In the genomic region with DNA sequence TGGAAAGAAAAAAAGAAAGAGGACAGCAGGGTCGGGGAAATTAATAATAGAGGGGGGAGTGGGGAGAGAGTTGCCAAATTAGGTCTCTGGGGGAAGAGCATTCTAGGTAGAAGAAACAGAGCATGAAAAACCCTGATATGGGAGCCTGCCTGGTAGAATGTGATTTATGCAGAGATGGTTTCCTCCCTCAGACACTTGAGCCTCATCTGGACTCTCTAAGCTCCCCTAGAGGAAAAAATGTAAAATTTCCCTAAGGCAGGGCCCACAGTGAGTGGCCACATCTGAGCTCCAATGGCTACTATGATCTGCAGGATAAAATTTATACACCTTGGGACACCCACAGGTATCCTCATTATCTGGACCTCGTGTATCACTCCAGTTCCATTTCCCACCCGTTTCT, we compare ENCODE assay signal across 13 cellular contexts. TPM values are rescaled to one million over a fixed set of nuclear protein-coding genes. Genes with fewer than 3 reads are reported as not detected.
DNase-seq lines count a peak whose midpoint lies in the region; ATAC-seq and TF ChIP-seq lines count a peak whose summit lies in the region.
"Had no signal": no experiment of that assay in that cellular context is flagged by ENCODE, and none has a peak within 500 bp of the region (broad histone marks: within the 10 kb centered on the region; RNA-seq: fewer than 3 reads in every experiment).

No MANE protein-coding gene starts in this region.

- no peaks in the 10 kb centered on the region for H4K20me1 ChIP-seq in hepatocyte (ENCODE audit: insufficient read depth, poor library complexity, severe bottlenecking)

- H3K9me3 ChIP-seq in adipocyte (ENCODE audit: control insufficient read depth, low read length) (no peaks in the 10 kb centered on the region), hepatocyte (ENCODE audit: low read depth) (no peaks in the 10 kb centered on the region), upper lobe of left lung (no peaks in the 10 kb centered on the region), sigmoid colon (no peaks in the 10 kb centered on the region)

- H3K9me3 Mint-ChIP-seq in activated naive CD8-positive, alpha-beta T cell (ENCODE audit: low read depth) = no peaks in the 10 kb centered on the region
- H3K9me3 Mint-ChIP-seq in activated naive CD8-positive, alpha-beta T cell treated with anti-CD3 and anti-CD28 coated beads for 36 hours = no peaks in the 10 kb centered on the region
- H3K9me3 Mint-ChIP-seq: CD4-positive, CD25-positive, alpha-beta regulatory T cell had no signal

- H3K4me1 ChIP-seq in adipocyte (ENCODE audit: control insufficient read depth, insufficient read depth, low read length) (no peaks in the 10 kb centered on the region), hepatocyte (ENCODE audit: insufficient read depth) (peaks cover 5% of the 10 kb centered on the region), upper lobe of left lung (peaks cover 34 to 47% (median 37%) of the 10 kb centered on the region in 4 donors), sigmoid colon (no peaks in the 10 kb centered on the region)

- H3K4me3 ChIP-seq in adipocyte (ENCODE audit: low read length) = no peak overlapping the region
- no peak overlapping the region for H3K4me3 ChIP-seq in hepatocyte
- H3K4me3 ChIP-seq in upper lobe of left lung = no peak overlapping the region
- H3K4me3 ChIP-seq in sigmoid colon = no peak overlapping the region

- H3K36me3 ChIP-seq in adipocyte (ENCODE audit: control insufficient read depth, insufficient read depth, low read length, severe bottlenecking) (no peaks in the 10 kb centered on the region), hepatocyte (replicated peaks; ENCODE audit: insufficient read depth, low read depth) (no peaks in the 10 kb centered on the region), upper lobe of left lung (no peaks in the 10 kb centered on the region), sigmoid colon (no peaks in the 10 kb centered on the region)

- TF ChIP-seq EP300 in upper lobe of left lung (IDR thresholded peaks at IDR 0.05) = no peak
- no peak for TF ChIP-seq EP300 in sigmoid colon (IDR thresholded peaks at IDR 0.05)

- no peaks in the 10 kb centered on the region for H3K36me3 Mint-ChIP-seq in activated naive CD8-positive, alpha-beta T cell
- no peaks in the 10 kb centered on the region for H3K36me3 Mint-ChIP-seq in activated naive CD8-positive, alpha-beta T cell treated with anti-CD3 and anti-CD28 coated beads for 36 hours
- H3K36me3 Mint-ChIP-seq: CD4-positive, CD25-positive, alpha-beta regulatory T cell had no signal

- H3K27me3 Mint-ChIP-seq in activated naive CD8-positive, alpha-beta T cell = peaks cover 8% of the 10 kb centered on the region
- peaks cover 4% of the 10 kb centered on the region for H3K27me3 Mint-ChIP-seq in activated naive CD8-positive, alpha-beta T cell treated with anti-CD3 and anti-CD28 coated beads for 36 hours

- ATAC-seq in upper lobe of left lung (ENCODE audit: low FRiP score in 2 of 2) = peak in 1 of 2 donors; percentile 21
- ATAC-seq in GM21528 (IDR thresholded peaks at IDR 0.05; ENCODE audit: low FRiP score, unreplicated experiment) = no peak
- ATAC-seq: T-helper 17 cell had no signal

- DNase-seq in activated naive CD8-positive, alpha-beta T cell treated with anti-CD3 and anti-CD28 coated beads for 36 hours = no peak
- peak; percentile 31 for DNase-seq in adipocyte (ENCODE audit: low read depth)
- no peak for DNase-seq in hepatocyte (ENCODE audit: low spot score)
- no peak for DNase-seq in upper lobe of left lung
- no peak for DNase-seq in sigmoid colon
- DNase-seq in posterior cingulate gyrus = no peak
- DNase-seq: effector CD4-positive, alpha-beta T cell; NCI-H2081; stimulated activated CD4-positive, alpha-beta T cell treated with anti-CD3 and anti-CD28 coated beads, Interleukin-2, amount 100 ng/mL, for 24 hours; T-helper 17 cell had no signal

- TF ChIP-seq POLR2A in upper lobe of left lung (IDR thresholded peaks at IDR 0.05) (no peak), sigmoid colon (IDR thresholded peaks at IDR 0.05) (no peak)

- H3K9ac ChIP-seq in adipocyte (ENCODE audit: low read length) = no peak overlapping the region

- H3K27ac Mint-ChIP-seq in activated naive CD8-positive, alpha-beta T cell = no peak overlapping the region
- H3K27ac Mint-ChIP-seq in activated naive CD8-positive, alpha-beta T cell treated with anti-CD3 and anti-CD28 coated beads for 36 hours = no peak overlapping the region
- H3K27ac Mint-ChIP-seq: T-helper 17 cell had no signal

- no peaks in the 10 kb centered on the region for H3K27me3 ChIP-seq in adipocyte (replicated peaks; ENCODE audit: control insufficient read depth, insufficient read depth, low read length)
- H3K27me3 ChIP-seq in hepatocyte = no peaks in the 10 kb centered on the region
- H3K27me3 ChIP-seq in upper lobe of left lung = no peaks in the 10 kb centered on the region
- H3K27me3 ChIP-seq in sigmoid colon = no peaks in the 10 kb centered on the region

- no peaks in the 10 kb centered on the region for H3K79me2 ChIP-seq in hepatocyte

- H3K27ac ChIP-seq in hepatocyte (no peak overlapping the region), upper lobe of left lung (peak overlapping the region; percentile 45 to 73 (median 60)), sigmoid colon (peak overlapping the region in 1 of 4 donors; percentile 39)

- no peaks in the 10 kb centered on the region for H3K9me2 ChIP-seq in hepatocyte (replicated peaks; ENCODE audit: insufficient read depth)

- no peak overlapping the region for H2AFZ ChIP-seq in hepatocyte

- H3K4me3 Mint-ChIP-seq in activated naive CD8-positive, alpha-beta T cell = peak overlapping the region; percentile 36
- no peak overlapping the region for H3K4me3 Mint-ChIP-seq in activated naive CD8-positive, alpha-beta T cell treated with anti-CD3 and anti-CD28 coated beads for 36 hours
- H3K4me3 Mint-ChIP-seq: CD4-positive, CD25-positive, alpha-beta regulatory T cell; T-helper 17 cell had no signal

- TF ChIP-seq CTCF in hepatocyte (IDR thresholded peaks at IDR 0.05; ENCODE audit: poor library complexity) (peak; percentile 19), upper lobe of left lung (IDR thresholded peaks at IDR 0.05) (peak in 2 of 6 experiments; percentile 7 to 25), sigmoid colon (IDR thresholded peaks at IDR 0.05) (no peak)

- no peak overlapping the region for H3K4me2 ChIP-seq in hepatocyte

- WGBS in hepatocyte (ENCODE audit: low lambda C conversion rate, missing lambda C conversion rate) = 86% methylated on average over 3 of the region's 3 CpGs
- 67 to 72% methylated on average over 3 of the region's 3 CpGs for WGBS in upper lobe of left lung, 2 donors
- 74 to 78% methylated on average over 3 of the region's 3 CpGs for WGBS in sigmoid colon, 2 donors

- peaks cover 14% of the 10 kb centered on the region for H3K4me1 Mint-ChIP-seq in activated naive CD8-positive, alpha-beta T cell (ENCODE audit: low read depth)
- H3K4me1 Mint-ChIP-seq in activated naive CD8-positive, alpha-beta T cell treated with anti-CD3 and anti-CD28 coated beads for 36 hours = peaks cover 16% of the 10 kb centered on the region

- intact Hi-C loops in sigmoid colon (cut with DNase I) (no loop called here), posterior cingulate gyrus (cut with DNase I) (no loop called here)

RNA-seq across cellular contexts. Expression of gene EPAS1, which starts 20.6 kb away (rescaled TPM):
- 1 to 10 TPM in 1 of 2 experiments, under 1 TPM in 1; 0.78 to 1.5 TPM for total RNA-seq in activated naive CD8-positive, alpha-beta T cell treated with anti-CD3 and anti-CD28 coated beads for 36 hours
- total RNA-seq in hepatocyte (98.3 and 112 TPM in 2 replicates), upper lobe of left lung (1,000 to 10,000 TPM in 4 of 6 donors, 100 to 1,000 TPM in 2; 440 to 1,878 (median 1,131) TPM), sigmoid colon (10 to 100 TPM; 56.8 to 97.8 (median 61.1) TPM)
- polyA plus RNA-seq in hepatocyte (111 and 115 TPM in 2 replicates), sigmoid colon (10 to 100 TPM; 57.8 to 82.8 (median 64.3) TPM)

Comparison
In these comparisons a context has a peak if more than half of its experiments do, and no peak if none do; other contexts are left out.
1. RNA of gene EPAS1, which starts 20.6 kb away (total RNA-seq): 440 to 1,878 TPM in upper lobe of left lung, 98.3 to 112 TPM in hepatocyte and 56.8 to 97.8 TPM in sigmoid colon; 0.78 to 1.5 TPM in activated naive CD8-positive, alpha-beta T cell treated with anti-CD3 and anti-CD28 coated beads for 36 hours; every median in the first group is over 10 times any median in the second.